9 cellular contexts compared by ENCODE assay signal in the genomic region with DNA sequence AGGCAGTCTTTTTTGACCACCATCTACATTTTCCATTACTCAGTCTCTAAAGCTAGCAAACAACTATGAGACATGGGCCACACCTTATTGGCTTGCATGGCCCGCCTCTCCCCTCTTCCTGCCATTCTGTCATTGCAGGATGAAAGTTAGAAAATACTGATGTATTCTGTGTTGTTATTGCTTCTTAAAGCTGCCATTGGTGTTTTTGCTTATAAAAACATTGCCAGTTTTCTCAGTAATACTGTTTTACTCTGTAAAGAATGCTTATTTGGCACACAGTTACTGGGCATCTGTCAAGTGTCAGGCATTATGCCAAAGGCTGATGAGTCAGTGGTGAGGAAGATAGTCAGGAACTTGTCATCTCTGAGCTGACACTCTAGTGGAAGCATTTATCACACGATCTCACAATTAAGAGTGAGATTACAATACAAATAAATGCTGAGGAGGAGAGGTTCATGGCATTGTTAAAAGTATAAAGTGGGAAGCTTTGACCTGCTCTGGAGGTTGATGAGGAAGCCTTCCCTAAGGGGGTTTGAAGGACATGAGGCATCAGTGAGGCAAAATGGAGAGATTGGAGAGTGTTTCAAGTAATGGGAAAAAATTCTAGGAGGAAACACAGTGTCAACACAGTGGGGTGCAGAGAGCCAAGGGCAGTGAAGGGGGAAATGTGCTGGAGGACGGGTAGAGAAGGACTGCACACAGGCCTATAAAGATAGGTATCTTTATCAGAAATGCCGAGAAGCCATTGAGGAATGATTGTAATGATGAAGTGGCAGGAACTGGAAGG. TPM values are rescaled to one million over a fixed set of nuclear protein-coding genes. Genes with fewer than 3 reads are reported as not detected.
DNase-seq lines count a peak whose midpoint lies in the region; ATAC-seq and TF ChIP-seq lines count a peak whose summit lies in the region.
"Had no signal": no experiment of that assay in that cellular context is flagged by ENCODE, and none has a peak within 500 bp of the region (broad histone marks: within the 10 kb centered on the region; RNA-seq: fewer than 3 reads in every experiment).

No MANE protein-coding gene starts in this region.

- peak; percentile 4 for DNase-seq in Calu3
- peak; percentile 29 for DNase-seq in IMR-90
- peak in 6 of 7 donors; percentile 51 to 77 (median 64) for DNase-seq in adrenal gland
- peak; percentile 74 for DNase-seq in medulla oblongata (ENCODE audit: extremely low spot score)
- no peak for DNase-seq in effector CD4-positive, alpha-beta T cell
- no peak for DNase-seq in suprapubic skin (ENCODE audit: low spot score in 2 of 2)

- no peak overlapping the region for H2BK15ac ChIP-seq in IMR-90 (ENCODE audit: low read depth, low read length)

- H3K4me1 ChIP-seq in IMR-90 (ENCODE audit: control insufficient read depth, insufficient read depth, low read length) (no peaks in the 10 kb centered on the region), adrenal gland (replicated peaks in 1 of 2) (peaks cover 0 to 6% of the 10 kb centered on the region in 2 donors), suprapubic skin (peaks cover 8% of the 10 kb centered on the region)

- no peak overlapping the region for H4K8ac ChIP-seq in IMR-90 (ENCODE audit: low read depth in 2 of 2, low read length in 2 of 2)

- TF ChIP-seq CTCF in Calu3 (IDR thresholded peaks at IDR 0.05; ENCODE audit: unreplicated experiment) = no peak
- no peak for TF ChIP-seq CTCF in IMR-90 (conservative IDR thresholded peaks at IDR 0.05; ENCODE audit: low read depth, low read length)
- no peak for TF ChIP-seq CTCF in adrenal gland (IDR thresholded peaks at IDR 0.05)
- no peak for TF ChIP-seq CTCF in suprapubic skin (IDR thresholded peaks at IDR 0.05)

- TF ChIP-seq EP300 in suprapubic skin (IDR thresholded peaks at IDR 0.05) = no peak

- peaks cover 9% of the 10 kb centered on the region for H3K4me1 Mint-ChIP-seq in Calu3 (ENCODE audit: low read depth, unreplicated experiment)

- no peaks in the 10 kb centered on the region for H4K20me1 ChIP-seq in IMR-90 (ENCODE audit: insufficient read depth, low read length)

- no peak overlapping the region for H2AK5ac ChIP-seq in IMR-90 (ENCODE audit: low read depth, low read length)

- no peak overlapping the region for H3K4me2 ChIP-seq in IMR-90 (ENCODE audit: low read depth, low read length)
- H3K4me2 ChIP-seq: smooth muscle cell had no signal

- intact Hi-C loops in Calu3 (cut with micrococcal nuclease; ENCODE audit: unreplicated experiment) (no loop called here), IMR-90 (cut with micrococcal nuclease) (no loop called here), adrenal gland (cut with DNase I) (no loop called here)

- H2BK120ac ChIP-seq in IMR-90 (ENCODE audit: low read depth, low read length) = no peak overlapping the region

- POLR2A ChIA-PET in IMR-90 (lab: Charles Lee; ENCODE audit: unreplicated experiment) = no interaction called here

- H4K5ac ChIP-seq in IMR-90 (ENCODE audit: low read depth, low read length) = no peak overlapping the region

- H3K36me3 ChIP-seq in IMR-90 (ENCODE audit: control insufficient read depth, insufficient read depth, low read length) = no peaks in the 10 kb centered on the region
- H3K36me3 ChIP-seq in adrenal gland (replicated peaks in 1 of 2) = no peaks in the 10 kb centered on the region
- H3K36me3 ChIP-seq in suprapubic skin = no peaks in the 10 kb centered on the region

- peaks cover 7% of the 10 kb centered on the region for H3K27me3 Mint-ChIP-seq in Calu3 (ENCODE audit: unreplicated experiment)

- H2AFZ ChIP-seq in IMR-90 (replicated peaks; ENCODE audit: low read length, poor library complexity) = no peak overlapping the region

- no peaks in the 10 kb centered on the region for H3K9me3 Mint-ChIP-seq in Calu3 (ENCODE audit: low read depth, unreplicated experiment)

- BruUV-seq in Calu3 (replicated peaks; lab: Mats Ljungman, UMichigan) (no TSS peak), IMR-90 (replicated peaks; lab: Mats Ljungman, UMichigan) (no TSS peak)

- no peak overlapping the region for H3K23ac ChIP-seq in IMR-90 (ENCODE audit: low read depth, low read length)

- 53% methylated on average over 2 of the region's 4 CpGs; no CpG with 5 or more reads in 1 of the 2 experiments for WGBS in IMR-90 (ENCODE audit: extremely low coverage in 2 of 2, insufficient read length in 1 of 2), 2 experiments
- 51 to 84% (median 55%) methylated on average over 4 of the region's 4 CpGs for WGBS in adrenal gland, 4 donors
- 45% methylated on average over 4 of the region's 4 CpGs for WGBS in suprapubic skin

- no peak overlapping the region for H3K18ac ChIP-seq in IMR-90 (ENCODE audit: low read depth, low read length)

- no peak overlapping the region for H2BK20ac ChIP-seq in IMR-90 (ENCODE audit: low read depth, low read length)

- no peak for TF ChIP-seq RAD21 in IMR-90 (IDR thresholded peaks at IDR 0.05; ENCODE audit: low read length)

- in situ Hi-C loops in IMR-90 (cut with MboI; ENCODE audit: low sequenced_read_pairs) = no loop called here

- H3K4ac ChIP-seq in IMR-90 (ENCODE audit: low read depth, low read length) = no peak overlapping the region

- no peak for TF ChIP-seq POLR2A in IMR-90 (IDR thresholded peaks at IDR 0.05; ENCODE audit: low read depth, low read length)
- TF ChIP-seq POLR2A in adrenal gland (IDR thresholded peaks at IDR 0.05) = no peak
- TF ChIP-seq POLR2A in GM18505 (IDR thresholded peaks at IDR 0.05; ENCODE audit: borderline replicate concordance, extremely low read depth, insufficient read depth, insufficient read length) = no peak
- TF ChIP-seq POLR2A in suprapubic skin (IDR thresholded peaks at IDR 0.05) = no peak

- no peak overlapping the region for H3K14ac ChIP-seq in IMR-90 (replicated peaks; ENCODE audit: low read depth, low read length)

- H3K27ac Mint-ChIP-seq in Calu3 (ENCODE audit: unreplicated experiment) = no peak overlapping the region

- H2AK9ac ChIP-seq in IMR-90 (replicated peaks; ENCODE audit: low read depth, low read length, poor library complexity) = no peak overlapping the region

- H3K36me3 Mint-ChIP-seq in Calu3 (ENCODE audit: insufficient read depth, unreplicated experiment) = no peaks in the 10 kb centered on the region

- no peak overlapping the region for H2BK5ac ChIP-seq in IMR-90 (ENCODE audit: low read depth, low read length, poor library complexity, severe bottlenecking)

- H3K79me1 ChIP-seq in IMR-90 (ENCODE audit: low read depth in 1 of 2, low read length in 2 of 2) = no peaks in the 10 kb centered on the region

- H4K91ac ChIP-seq in IMR-90 (ENCODE audit: insufficient read depth, low read depth, low read length) = no peak overlapping the region

- no peaks in the 10 kb centered on the region; the same call in 1 of the 2 replicates for H3K27me3 ChIP-seq in IMR-90 (ENCODE audit: control insufficient read depth, insufficient read depth, low read length)
- H3K27me3 ChIP-seq in adrenal gland = peaks cover 7% of the 10 kb centered on the region
- peaks cover 7% of the 10 kb centered on the region for H3K27me3 ChIP-seq in suprapubic skin

- H3K56ac ChIP-seq in IMR-90 (ENCODE audit: extremely low read depth, insufficient read depth, low read length) = no peak overlapping the region

- H3K4me3 ChIP-seq in IMR-90 (ENCODE audit: insufficient read depth, low read depth, low read length) (no peak overlapping the region), adrenal gland (no peak overlapping the region), suprapubic skin (no peak overlapping the region)
- H3K4me3 ChIP-seq: smooth muscle cell had no signal

- dilution Hi-C loops in IMR-90 (cut with HindIII; ENCODE audit: low sequenced_read_pairs, unreplicated experiment) = no loop called here

- H3K27ac ChIP-seq in IMR-90 (ENCODE audit: insufficient read depth, low read length) (no peak overlapping the region), adrenal gland (no peak overlapping the region), suprapubic skin (no peak overlapping the region)

- H3K9me1 ChIP-seq in IMR-90 (ENCODE audit: insufficient read depth, low read length) = no peaks in the 10 kb centered on the region

- H3K9ac ChIP-seq in IMR-90 (ENCODE audit: low read depth, low read length) = no peak overlapping the region

- CTCF ChIA-PET in Calu3 (lab: Charles Lee) (no interaction called here), IMR-90 (lab: Yijun Ruan, JAX) (interaction anchor here (1.8 kb wide), 1 partner anchor 8 kb away, joined by 4 read pairs; no protein-coding TSS in a partner anchor)

- no peak overlapping the region for H3K4me3 Mint-ChIP-seq in Calu3 (ENCODE audit: low read depth, unreplicated experiment)

- H3K9me3 ChIP-seq in IMR-90 (ENCODE audit: control insufficient read depth, insufficient read depth, low read length) = no peaks in the 10 kb centered on the region
- no peaks in the 10 kb centered on the region for H3K9me3 ChIP-seq in adrenal gland (replicated peaks in 1 of 3)
- no peaks in the 10 kb centered on the region for H3K9me3 ChIP-seq in suprapubic skin

- no peak for ATAC-seq in IMR-90 (ENCODE audit: low read depth)
- ATAC-seq in GM18505 (IDR thresholded peaks at IDR 0.05; ENCODE audit: unreplicated experiment) = no peak
- ATAC-seq in GM21786 (IDR thresholded peaks at IDR 0.05; ENCODE audit: unreplicated experiment) = no peak

TF ChIP-seq in IMR-90, 13 proteins besides CTCF, POLR2A, EP300 and RAD21 (continues in another document):
- no peak for TF ChIP-seq FOS (IDR thresholded peaks at IDR 0.05; ENCODE audit: low read depth, low read length)
- no peak for TF ChIP-seq MAZ (IDR thresholded peaks at IDR 0.05; ENCODE audit: borderline replicate concordance, low read depth, low read length)
- no peak for TF ChIP-seq NFE2L2 (IDR thresholded peaks at IDR 0.05; ENCODE audit: low read depth, low read length)
- no peak for TF ChIP-seq MAFK (IDR thresholded peaks at IDR 0.05; ENCODE audit: low read depth, low read length)
- no peak for TF ChIP-seq CHD1 (IDR thresholded peaks at IDR 0.05; ENCODE audit: low read depth, low read length)
- no peak for TF ChIP-seq CEBPB (IDR thresholded peaks at IDR 0.05; ENCODE audit: low read depth, low read length)
- TF ChIP-seq MXI1 (IDR thresholded peaks at IDR 0.05; ENCODE audit: borderline replicate concordance, low read depth, low read length) = no peak

RNA-seq across cellular contexts. Expression of a gene that starts 14.7 kb away (rescaled TPM):
- 0.12 and 0.20 TPM in 2 replicates for total RNA-seq in Calu3 (2022)
- total RNA-seq in IMR-90 (2012; rRNA removed) = not detected in 2 replicates
- 0.02 TPM in 1 of 2 replicates, not detected in the other for polyA plus RNA-seq in IMR-90 (2012; rRNA removed)
- polyA plus RNA-seq in IMR-90 (2012; cell fraction: cytosol; rRNA removed) = not detected in 2 replicates
- polyA plus RNA-seq in IMR-90 (2012; cell fraction: nucleus; rRNA removed; ENCODE audit: low replicate concordance) = not detected in 2 replicates
- total RNA-seq in adrenal gland = 1 to 10 TPM in 1 of 8 donors, under 1 TPM in 6, not detected in 1; 0.21 to 1.2 (median 0.36) TPM
- under 1 TPM; 0.37 to 0.80 (median 0.37) TPM for polyA plus RNA-seq in adrenal gland
- under 1 TPM in 1 of 4 donors, not detected in 3; 0.48 TPM for total RNA-seq in suprapubic skin
- total RNA-seq: smooth muscle cell had no signal

RNA-seq across cellular contexts. Expression of a gene that starts 41.5 kb away (rescaled TPM):
- total RNA-seq in Calu3 (2022) = 39.6 and 50.9 TPM in 2 replicates
- total RNA-seq in IMR-90 (2012; rRNA removed) = 6.3 and 13.9 TPM in 2 replicates
- polyA plus RNA-seq in IMR-90 (2012; rRNA removed) = 13.4 and 20.4 TPM in 2 replicates
- polyA plus RNA-seq in IMR-90 (2012; cell fraction: cytosol; rRNA removed) = 1.3 and 3.3 TPM in 2 replicates
- 0.46 and 3.8 TPM in 2 replicates for polyA plus RNA-seq in IMR-90 (2012; cell fraction: nucleus; rRNA removed; ENCODE audit: low replicate concordance)
- total RNA-seq in adrenal gland = 10 to 100 TPM; 11.4 to 73.5 (median 28.3) TPM
- 10 to 100 TPM; 27.8 to 51.3 (median 27.9) TPM for polyA plus RNA-seq in adrenal gland
- total RNA-seq in suprapubic skin = 10 to 100 TPM; 12.1 to 31.1 (median 19.0) TPM

Comparison
In these comparisons a context has a peak if more than half of its experiments do, and no peak if none do; other contexts are left out.
1. DNase-seq: peak in Calu3 (single experiment), IMR-90 (single experiment), adrenal gland (6 of 7) and medulla oblongata (single experiment); none in effector CD4-positive, alpha-beta T cell (single experiment) and suprapubic skin (0 of 2).